In the genomic region with DNA sequence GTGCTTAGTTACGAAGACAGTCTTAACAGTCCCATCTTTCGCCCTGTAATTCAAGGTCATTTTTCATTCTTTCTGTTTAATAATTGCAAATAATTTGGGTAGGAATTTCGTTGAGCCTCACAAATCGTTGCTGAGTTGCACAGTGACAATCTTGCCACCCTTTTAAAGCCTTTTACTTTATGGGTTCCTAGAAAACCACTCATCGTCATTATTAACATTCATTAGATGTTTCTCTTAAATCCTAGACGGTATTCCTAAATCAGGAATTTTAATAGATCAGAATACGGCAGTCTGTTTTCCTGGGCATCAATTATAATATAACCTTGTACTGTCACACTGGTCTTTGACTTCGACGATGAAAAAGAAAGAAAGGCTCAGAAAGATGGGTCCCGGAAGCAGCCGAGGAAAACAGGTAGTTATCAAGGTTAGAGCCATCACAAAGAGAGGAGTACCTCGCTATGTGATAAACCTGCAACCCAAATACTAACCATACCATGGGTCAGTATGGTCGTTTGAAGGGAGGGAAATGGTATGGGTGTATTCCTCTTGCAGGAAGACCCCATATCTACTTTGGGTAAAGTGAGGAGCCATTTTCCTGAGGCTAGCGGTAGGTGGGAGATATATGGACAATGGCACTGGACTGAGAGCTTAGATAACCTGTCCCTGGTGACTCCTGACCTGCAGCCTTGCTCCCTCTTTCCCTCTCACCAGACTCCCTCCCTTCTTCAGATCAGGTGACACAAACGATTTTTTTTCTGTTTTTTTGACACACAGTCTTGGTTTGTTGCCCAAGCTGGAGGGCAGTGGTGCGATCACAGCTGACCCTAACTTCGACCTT, we compare ENCODE assay signal across 1 cellular context.
A peak's percentile ranks its signal among the peaks of the same experiment; 100 is the strongest.
TF ChIP-seq lines count a peak whose summit lies in the region.

No MANE protein-coding gene starts in this region.

TF ChIP-seq in HepG2, 621 proteins besides CTCF, POLR2A, EP300 and RAD21 (continued from another document and continues in another):
- TF ChIP-seq, protein P1, sequence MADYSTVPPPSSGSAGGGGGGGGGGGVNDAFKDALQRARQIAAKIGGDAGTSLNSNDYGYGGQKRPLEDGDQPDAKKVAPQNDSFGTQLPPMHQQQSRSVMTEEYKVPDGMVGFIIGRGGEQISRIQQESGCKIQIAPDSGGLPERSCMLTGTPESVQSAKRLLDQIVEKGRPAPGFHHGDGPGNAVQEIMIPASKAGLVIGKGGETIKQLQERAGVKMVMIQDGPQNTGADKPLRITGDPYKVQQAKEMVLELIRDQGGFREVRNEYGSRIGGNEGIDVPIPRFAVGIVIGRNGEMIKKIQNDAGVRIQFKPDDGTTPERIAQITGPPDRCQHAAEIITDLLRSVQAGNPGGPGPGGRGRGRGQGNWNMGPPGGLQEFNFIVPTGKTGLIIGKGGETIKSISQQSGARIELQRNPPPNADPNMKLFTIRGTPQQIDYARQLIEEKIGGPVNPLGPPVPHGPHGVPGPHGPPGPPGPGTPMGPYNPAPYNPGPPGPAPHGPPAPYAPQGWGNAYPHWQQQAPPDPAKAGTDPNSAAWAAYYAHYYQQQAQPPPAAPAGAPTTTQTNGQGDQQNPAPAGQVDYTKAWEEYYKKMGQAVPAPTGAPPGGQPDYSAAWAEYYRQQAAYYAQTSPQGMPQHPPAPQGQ (CRISPR knock-in tag; IDR thresholded peaks at IDR 0.05; ENCODE audit: borderline replicate concordance) = no peak
- TF ChIP-seq ZNF501 (CRISPR knock-in tag; IDR thresholded peaks at IDR 0.05) (no peak), ZNF768 (CRISPR knock-in tag; IDR thresholded peaks at IDR 0.05) (no peak), SRSF1 (optimal IDR thresholded peaks at IDR 0.05; ENCODE audit: low read depth, low read length) (no peak), ZNF354B (CRISPR knock-in tag; IDR thresholded peaks at IDR 0.05) (no peak), ZNF138 (CRISPR knock-in tag; IDR thresholded peaks at IDR 0.05; ENCODE audit: low read depth) (no peak), ZNF335 (CRISPR knock-in tag; IDR thresholded peaks at IDR 0.05) (no peak), CEBPG (CRISPR knock-in tag; IDR thresholded peaks at IDR 0.05) (no peak), ZNF557 (CRISPR knock-in tag; IDR thresholded peaks at IDR 0.05) (no peak), ZFP1 (CRISPR knock-in tag; IDR thresholded peaks at IDR 0.05) (no peak), TSC22D2 (CRISPR knock-in tag; IDR thresholded peaks at IDR 0.05; ENCODE audit: borderline replicate concordance) (no peak), GABPA (IDR thresholded peaks at IDR 0.05; ENCODE audit: low read depth, low read length) (no peak), GABPA (CRISPR knock-in tag; IDR thresholded peaks at IDR 0.05; ENCODE audit: low read depth) (0 out of 2 replicates have a peak, but pooled peaks have one; percentile 36), ZSCAN20 (CRISPR knock-in tag; IDR thresholded peaks at IDR 0.05; ENCODE audit: borderline replicate concordance) (no peak), RBAK (CRISPR knock-in tag; IDR thresholded peaks at IDR 0.05) (no peak), JARID2 (CRISPR knock-in tag; IDR thresholded peaks at IDR 0.05; ENCODE audit: insufficient replicate concordance) (no peak), ZFP82 (CRISPR knock-in tag; IDR thresholded peaks at IDR 0.05; ENCODE audit: borderline replicate concordance) (0 out of 2 replicates have a peak, but pooled peaks have one; percentile 35), NFATC3 (CRISPR knock-in tag; IDR thresholded peaks at IDR 0.05) (no peak), MTA1 (CRISPR knock-in tag; IDR thresholded peaks at IDR 0.05; ENCODE audit: borderline replicate concordance) (no peak), ZNF441 (CRISPR knock-in tag; IDR thresholded peaks at IDR 0.05; ENCODE audit: borderline replicate concordance) (peak; percentile 45; the same call in 1 of the 2 replicates), AHR (CRISPR knock-in tag; IDR thresholded peaks at IDR 0.05) (no peak), CENPX (CRISPR knock-in tag; IDR thresholded peaks at IDR 0.05) (no peak), KLF16 (CRISPR knock-in tag; IDR thresholded peaks at IDR 0.05) (no peak), ZNF776 (CRISPR knock-in tag; IDR thresholded peaks at IDR 0.05) (no peak), FOXJ3 (CRISPR knock-in tag; IDR thresholded peaks at IDR 0.05; ENCODE audit: borderline replicate concordance) (no peak), DPF2 (CRISPR knock-in tag; IDR thresholded peaks at IDR 0.05; ENCODE audit: borderline replicate concordance, low read depth) (no peak), FOSL1 (CRISPR knock-in tag; IDR thresholded peaks at IDR 0.05; ENCODE audit: borderline replicate concordance) (no peak)
- TF ChIP-seq, protein P2, sequence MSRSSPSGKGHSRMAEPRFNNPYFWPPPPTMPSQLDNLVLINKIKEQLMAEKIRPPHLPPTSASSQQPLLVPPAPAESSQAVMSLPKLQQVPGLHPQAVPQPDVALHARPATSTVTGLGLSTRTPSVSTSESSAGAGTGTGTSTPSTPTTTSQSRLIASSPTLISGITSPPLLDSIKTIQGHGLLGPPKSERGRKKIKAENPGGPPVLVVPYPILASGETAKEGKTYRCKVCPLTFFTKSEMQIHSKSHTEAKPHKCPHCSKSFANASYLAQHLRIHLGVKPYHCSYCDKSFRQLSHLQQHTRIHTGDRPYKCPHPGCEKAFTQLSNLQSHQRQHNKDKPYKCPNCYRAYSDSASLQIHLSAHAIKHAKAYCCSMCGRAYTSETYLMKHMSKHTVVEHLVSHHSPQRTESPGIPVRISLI (CRISPR knock-in tag; IDR thresholded peaks at IDR 0.05; ENCODE audit: borderline replicate concordance) = peak; percentile 77; the same call in 1 of the 2 replicates
- TF ChIP-seq, protein P3, sequence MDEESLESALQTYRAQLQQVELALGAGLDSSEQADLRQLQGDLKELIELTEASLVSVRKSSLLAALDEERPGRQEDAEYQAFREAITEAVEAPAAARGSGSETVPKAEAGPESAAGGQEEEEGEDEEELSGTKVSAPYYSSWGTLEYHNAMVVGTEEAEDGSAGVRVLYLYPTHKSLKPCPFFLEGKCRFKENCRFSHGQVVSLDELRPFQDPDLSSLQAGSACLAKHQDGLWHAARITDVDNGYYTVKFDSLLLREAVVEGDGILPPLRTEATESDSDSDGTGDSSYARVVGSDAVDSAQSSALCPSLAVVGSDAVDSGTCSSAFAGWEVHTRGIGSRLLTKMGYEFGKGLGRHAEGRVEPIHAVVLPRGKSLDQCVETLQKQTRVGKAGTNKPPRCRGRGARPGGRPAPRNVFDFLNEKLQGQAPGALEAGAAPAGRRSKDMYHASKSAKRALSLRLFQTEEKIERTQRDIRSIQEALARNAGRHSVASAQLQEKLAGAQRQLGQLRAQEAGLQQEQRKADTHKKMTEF (CRISPR knock-in tag; IDR thresholded peaks at IDR 0.05) = no peak
- TF ChIP-seq, protein P4, sequence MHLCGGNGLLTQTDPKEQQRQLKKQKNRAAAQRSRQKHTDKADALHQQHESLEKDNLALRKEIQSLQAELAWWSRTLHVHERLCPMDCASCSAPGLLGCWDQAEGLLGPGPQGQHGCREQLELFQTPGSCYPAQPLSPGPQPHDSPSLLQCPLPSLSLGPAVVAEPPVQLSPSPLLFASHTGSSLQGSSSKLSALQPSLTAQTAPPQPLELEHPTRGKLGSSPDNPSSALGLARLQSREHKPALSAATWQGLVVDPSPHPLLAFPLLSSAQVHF (CRISPR knock-in tag; IDR thresholded peaks at IDR 0.05) = no peak
- TF ChIP-seq, protein P5, sequence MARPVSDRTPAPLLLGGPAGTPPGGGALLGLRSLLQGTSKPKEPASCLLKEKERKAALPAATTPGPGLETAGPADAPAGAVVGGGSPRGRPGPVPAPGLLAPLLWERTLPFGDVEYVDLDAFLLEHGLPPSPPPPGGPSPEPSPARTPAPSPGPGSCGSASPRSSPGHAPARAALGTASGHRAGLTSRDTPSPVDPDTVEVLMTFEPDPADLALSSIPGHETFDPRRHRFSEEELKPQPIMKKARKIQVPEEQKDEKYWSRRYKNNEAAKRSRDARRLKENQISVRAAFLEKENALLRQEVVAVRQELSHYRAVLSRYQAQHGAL (CRISPR knock-in tag; IDR thresholded peaks at IDR 0.05; ENCODE audit: not compliant biosample characterization) = no peak
- TF ChIP-seq, protein P6, sequence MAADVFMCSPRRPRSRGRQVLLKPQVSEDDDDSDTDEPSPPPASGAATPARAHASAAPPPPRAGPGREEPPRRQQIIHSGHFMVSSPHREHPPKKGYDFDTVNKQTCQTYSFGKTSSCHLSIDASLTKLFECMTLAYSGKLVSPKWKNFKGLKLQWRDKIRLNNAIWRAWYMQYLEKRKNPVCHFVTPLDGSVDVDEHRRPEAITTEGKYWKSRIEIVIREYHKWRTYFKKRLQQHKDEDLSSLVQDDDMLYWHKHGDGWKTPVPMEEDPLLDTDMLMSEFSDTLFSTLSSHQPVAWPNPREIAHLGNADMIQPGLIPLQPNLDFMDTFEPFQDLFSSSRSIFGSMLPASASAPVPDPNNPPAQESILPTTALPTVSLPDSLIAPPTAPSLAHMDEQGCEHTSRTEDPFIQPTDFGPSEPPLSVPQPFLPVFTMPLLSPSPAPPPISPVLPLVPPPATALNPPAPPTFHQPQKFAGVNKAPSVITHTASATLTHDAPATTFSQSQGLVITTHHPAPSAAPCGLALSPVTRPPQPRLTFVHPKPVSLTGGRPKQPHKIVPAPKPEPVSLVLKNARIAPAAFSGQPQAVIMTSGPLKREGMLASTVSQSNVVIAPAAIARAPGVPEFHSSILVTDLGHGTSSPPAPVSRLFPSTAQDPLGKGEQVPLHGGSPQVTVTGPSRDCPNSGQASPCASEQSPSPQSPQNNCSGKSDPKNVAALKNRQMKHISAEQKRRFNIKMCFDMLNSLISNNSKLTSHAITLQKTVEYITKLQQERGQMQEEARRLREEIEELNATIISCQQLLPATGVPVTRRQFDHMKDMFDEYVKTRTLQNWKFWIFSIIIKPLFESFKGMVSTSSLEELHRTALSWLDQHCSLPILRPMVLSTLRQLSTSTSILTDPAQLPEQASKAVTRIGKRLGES (CRISPR knock-in tag; IDR thresholded peaks at IDR 0.05; ENCODE audit: borderline replicate concordance) = 0 out of 2 replicates have a peak, but pooled peaks have one; percentile 58
- TF ChIP-seq, protein P7, sequence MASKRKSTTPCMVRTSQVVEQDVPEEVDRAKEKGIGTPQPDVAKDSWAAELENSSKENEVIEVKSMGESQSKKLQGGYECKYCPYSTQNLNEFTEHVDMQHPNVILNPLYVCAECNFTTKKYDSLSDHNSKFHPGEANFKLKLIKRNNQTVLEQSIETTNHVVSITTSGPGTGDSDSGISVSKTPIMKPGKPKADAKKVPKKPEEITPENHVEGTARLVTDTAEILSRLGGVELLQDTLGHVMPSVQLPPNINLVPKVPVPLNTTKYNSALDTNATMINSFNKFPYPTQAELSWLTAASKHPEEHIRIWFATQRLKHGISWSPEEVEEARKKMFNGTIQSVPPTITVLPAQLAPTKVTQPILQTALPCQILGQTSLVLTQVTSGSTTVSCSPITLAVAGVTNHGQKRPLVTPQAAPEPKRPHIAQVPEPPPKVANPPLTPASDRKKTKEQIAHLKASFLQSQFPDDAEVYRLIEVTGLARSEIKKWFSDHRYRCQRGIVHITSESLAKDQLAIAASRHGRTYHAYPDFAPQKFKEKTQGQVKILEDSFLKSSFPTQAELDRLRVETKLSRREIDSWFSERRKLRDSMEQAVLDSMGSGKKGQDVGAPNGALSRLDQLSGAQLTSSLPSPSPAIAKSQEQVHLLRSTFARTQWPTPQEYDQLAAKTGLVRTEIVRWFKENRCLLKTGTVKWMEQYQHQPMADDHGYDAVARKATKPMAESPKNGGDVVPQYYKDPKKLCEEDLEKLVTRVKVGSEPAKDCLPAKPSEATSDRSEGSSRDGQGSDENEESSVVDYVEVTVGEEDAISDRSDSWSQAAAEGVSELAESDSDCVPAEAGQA (IDR thresholded peaks at IDR 0.05; ENCODE audit: low read depth) = no peak
- TF ChIP-seq, protein P7 (CRISPR knock-in tag; IDR thresholded peaks at IDR 0.05; ENCODE audit: borderline replicate concordance) = no peak
- TF ChIP-seq, protein P8, sequence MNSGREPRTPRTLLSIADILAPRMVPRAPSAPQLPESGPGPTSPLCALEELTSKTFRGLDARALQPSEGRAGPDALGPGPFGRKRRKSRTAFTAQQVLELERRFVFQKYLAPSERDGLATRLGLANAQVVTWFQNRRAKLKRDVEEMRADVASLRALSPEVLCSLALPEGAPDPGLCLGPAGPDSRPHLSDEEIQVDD (CRISPR knock-in tag; IDR thresholded peaks at IDR 0.05; ENCODE audit: borderline replicate concordance) = no peak
- TF ChIP-seq, protein P9, sequence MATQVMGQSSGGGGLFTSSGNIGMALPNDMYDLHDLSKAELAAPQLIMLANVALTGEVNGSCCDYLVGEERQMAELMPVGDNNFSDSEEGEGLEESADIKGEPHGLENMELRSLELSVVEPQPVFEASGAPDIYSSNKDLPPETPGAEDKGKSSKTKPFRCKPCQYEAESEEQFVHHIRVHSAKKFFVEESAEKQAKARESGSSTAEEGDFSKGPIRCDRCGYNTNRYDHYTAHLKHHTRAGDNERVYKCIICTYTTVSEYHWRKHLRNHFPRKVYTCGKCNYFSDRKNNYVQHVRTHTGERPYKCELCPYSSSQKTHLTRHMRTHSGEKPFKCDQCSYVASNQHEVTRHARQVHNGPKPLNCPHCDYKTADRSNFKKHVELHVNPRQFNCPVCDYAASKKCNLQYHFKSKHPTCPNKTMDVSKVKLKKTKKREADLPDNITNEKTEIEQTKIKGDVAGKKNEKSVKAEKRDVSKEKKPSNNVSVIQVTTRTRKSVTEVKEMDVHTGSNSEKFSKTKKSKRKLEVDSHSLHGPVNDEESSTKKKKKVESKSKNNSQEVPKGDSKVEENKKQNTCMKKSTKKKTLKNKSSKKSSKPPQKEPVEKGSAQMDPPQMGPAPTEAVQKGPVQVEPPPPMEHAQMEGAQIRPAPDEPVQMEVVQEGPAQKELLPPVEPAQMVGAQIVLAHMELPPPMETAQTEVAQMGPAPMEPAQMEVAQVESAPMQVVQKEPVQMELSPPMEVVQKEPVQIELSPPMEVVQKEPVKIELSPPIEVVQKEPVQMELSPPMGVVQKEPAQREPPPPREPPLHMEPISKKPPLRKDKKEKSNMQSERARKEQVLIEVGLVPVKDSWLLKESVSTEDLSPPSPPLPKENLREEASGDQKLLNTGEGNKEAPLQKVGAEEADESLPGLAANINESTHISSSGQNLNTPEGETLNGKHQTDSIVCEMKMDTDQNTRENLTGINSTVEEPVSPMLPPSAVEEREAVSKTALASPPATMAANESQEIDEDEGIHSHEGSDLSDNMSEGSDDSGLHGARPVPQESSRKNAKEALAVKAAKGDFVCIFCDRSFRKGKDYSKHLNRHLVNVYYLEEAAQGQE (IDR thresholded peaks at IDR 0.05; ENCODE audit: borderline replicate concordance in 1 of 2, low read depth in 1 of 2, low read length in 2 of 2) = 0 out of 4 replicates have a peak, but pooled peaks of 1 of the 2 experiments have one; percentile 17
